9 cellular contexts compared by ENCODE assay signal in genomic region chr5:164345173-164345572, GRCh38.
A peak's percentile ranks its signal among the peaks of the same experiment; 100 is the strongest.
DNase-seq lines count a peak whose midpoint lies in the region; ATAC-seq, FAIRE-seq and TF ChIP-seq lines count a peak whose summit lies in the region.
"Had no signal": no experiment of that assay in that cellular context is flagged by ENCODE, and none has a peak within 500 bp of the region (broad histone marks: within the 10 kb centered on the region; RNA-seq: fewer than 3 reads in every experiment).

No MANE protein-coding gene starts in this region.

- POLR2A ChIA-PET in RWPE1 (lab: Yijun Ruan, JAX; ENCODE audit: low non-redundant PET): no interaction called here

- CTCF ChIA-PET in RWPE1 (lab: Yijun Ruan, JAX): interaction anchor here (0.6 to 1.1 kb wide), 2 partner anchors 117 to 267 kb away, joined by 3 to 4 read pairs; no protein-coding TSS in a partner anchor

- H3K9me3 ChIP-seq in fibroblast of lung (ENCODE audit: control insufficient read depth, insufficient read depth, low read depth, low read length) (no peaks in the 10 kb centered on the region), pancreas (no peaks in the 10 kb centered on the region)

- H3K36me3 ChIP-seq in fibroblast of lung (ENCODE audit: control insufficient read depth, insufficient read depth, low read length) (no peaks in the 10 kb centered on the region), pancreas (no peaks in the 10 kb centered on the region)

- H3K9ac ChIP-seq in fibroblast of lung (ENCODE audit: insufficient read depth, low read length): no peak overlapping the region

- 9 to 15% methylated on average over 2 of the region's 2 CpGs for WGBS in pancreas, 2 donors

- no peak for FAIRE-seq in pancreas (lab: Jason Lieb, UNC)

- H3K27me3 ChIP-seq in fibroblast of lung (ENCODE audit: control insufficient read depth, insufficient read depth, low read length) (no peaks in the 10 kb centered on the region), pancreas (no peaks in the 10 kb centered on the region)

- H3K4me2 ChIP-seq in fibroblast of lung (ENCODE audit: extremely low read depth, insufficient read depth, low read length): no peak overlapping the region

- H4K20me1 ChIP-seq in fibroblast of lung (ENCODE audit: control insufficient read depth, extremely low read depth, insufficient read depth, low read length): no peaks in the 10 kb centered on the region

- peak in 3 of 4 donors; percentile 32 to 57 (median 48) for ATAC-seq in pancreas

- intact Hi-C loops in pancreas (cut with DNase I): no loop called here

- no peaks in the 10 kb centered on the region for H3K79me2 ChIP-seq in fibroblast of lung (ENCODE audit: control insufficient read depth, insufficient read depth, low read length)

- no peak overlapping the region for H3K4me3 ChIP-seq in fibroblast of lung (replicated peaks in 1 of 4; ENCODE audit: control extremely low read depth in 1 of 4, insufficient read depth in 1 of 4, low read depth in 3 of 4, low read length in 4 of 4)
- no peak overlapping the region for H3K4me3 ChIP-seq in pancreas

- DNase-seq in M059J (ENCODE audit: low read depth) (peak; percentile 37), RWPE1 (ENCODE audit: low spot score) (peak; percentile 20), fibroblast of lung (ENCODE audit: low read depth in 2 of 2) (peak; percentile 42 to 86), pancreas (peak in 2 of 6 donors; percentile 13 to 36), DMS114 treated with DMSO at 0.1 percent for 48 hours (lab: John Stamatoyannopoulos, UW; ENCODE audit: unreplicated experiment) (no peak), NCI-H187 treated with DMSO at 0.1 percent for 48 hours (lab: John Stamatoyannopoulos, UW) (no peak), CD1c-positive myeloid dendritic cell (ENCODE audit: extremely low spot score) (no peak)
- no peak for DNase-seq in activated CD8-positive, alpha-beta memory T cell treated with anti-CD3 and anti-CD28 coated beads for 24 hours
- DNase-seq: T1000 had no signal

- TF ChIP-seq CTCF in RWPE1 (conservative IDR thresholded peaks at IDR 0.05; ENCODE audit: low read depth): no peak
- no peak for TF ChIP-seq CTCF in fibroblast of lung (conservative IDR thresholded peaks at IDR 0.05 in 1 of 2, IDR thresholded peaks at IDR 0.05 in 1 of 2; ENCODE audit: low read depth in 1 of 2, low read length in 2 of 2)
- TF ChIP-seq CTCF in pancreas (IDR thresholded peaks at IDR 0.05): no peak

- H3K4me1 ChIP-seq in fibroblast of lung (ENCODE audit: control insufficient read depth, extremely low read depth, insufficient read depth, low read length): no peaks in the 10 kb centered on the region
- H3K4me1 ChIP-seq in pancreas: no peaks in the 10 kb centered on the region

- peak overlapping the region; percentile 35; the same call in 1 of the 2 replicates for H3K27ac ChIP-seq in RWPE1
- no peak overlapping the region for H3K27ac ChIP-seq in fibroblast of lung (ENCODE audit: insufficient read depth, low read length)
- H3K27ac ChIP-seq in pancreas: no peak overlapping the region

- no peak overlapping the region for H2AFZ ChIP-seq in fibroblast of lung (ENCODE audit: low read length)

Comparison
In these comparisons a context has a peak if more than half of its experiments do, and no peak if none do; other contexts are left out.
1. DNase-seq: peak in M059J (single experiment), RWPE1 (single experiment) and fibroblast of lung (2 of 2); none in DMS114 treated with DMSO at 0.1 percent for 48 hours (single experiment), activated CD8-positive, alpha-beta memory T cell treated with anti-CD3 and anti-CD28 coated beads for 24 hours (single experiment), NCI-H187 treated with DMSO at 0.1 percent for 48 hours (single experiment) and CD1c-positive myeloid dendritic cell (single experiment).